7 cellular contexts compared by ENCODE assay signal in genomic region chr13:21176982-21177284, GRCh38. TPM values are rescaled to one million over a fixed set of nuclear protein-coding genes. Genes with fewer than 3 reads are reported as not detected.
DNase-seq lines count a peak whose midpoint lies in the region; ATAC-seq, FAIRE-seq and TF ChIP-seq lines count a peak whose summit lies in the region.

No MANE protein-coding gene starts in this region.

- H3K9me3 ChIP-seq in HAP-1 (0 out of 2 replicates have a peak, but pooled peaks cover 2% of the 10 kb centered on the region), OCI-LY1 (ENCODE audit: low read length) (no peaks in the 10 kb centered on the region), H1 (ENCODE audit: insufficient read depth in 2 of 2, low read depth in 1 of 2, low read length in 1 of 2) (no peaks in the 10 kb centered on the region)

- H2BK120ac ChIP-seq in H1 (replicated peaks; ENCODE audit: low read depth, low read length), result peak overlapping the region; percentile 34

- no peak overlapping the region for H2AFZ ChIP-seq in OCI-LY1 (ENCODE audit: low read length)
- H2AFZ ChIP-seq in H1 (ENCODE audit: low read length), result no peak overlapping the region

- FAIRE-seq in H1 (lab: Jason Lieb, UNC), result no peak

- peak overlapping the region; percentile 68; the same call in 1 of the 2 replicates for H2BK12ac ChIP-seq in H1 (ENCODE audit: low read depth, low read length)

- peak overlapping the region; percentile 100 for H3K4me2 ChIP-seq in OCI-LY1 (ENCODE audit: low read length)
- peak overlapping the region; percentile 76 to 78 for H3K4me2 ChIP-seq in H1 (ENCODE audit: insufficient read depth in 1 of 2, low read depth in 2 of 2, low read length in 2 of 2)

- H3K27ac ChIP-seq in OCI-LY1 (ENCODE audit: low read depth, low read length, poor library complexity, severe bottlenecking) (peak overlapping the region; percentile 72), H1 (ENCODE audit: low read depth, low read length) (peak overlapping the region; percentile 95)

- no peak for TF ChIP-seq CTCF in OCI-LY1 (IDR thresholded peaks at IDR 0.05; ENCODE audit: low read length)
- TF ChIP-seq CTCF in H1 (IDR thresholded peaks at IDR 0.05; ENCODE audit: control extremely low read depth in 1 of 3, insufficient read depth in 1 of 3, low read depth in 1 of 3, low read length in 3 of 3), result no peak
- TF ChIP-seq CTCF in nephron progenitor cell (IDR thresholded peaks at IDR 0.05), result no peak

- peak overlapping the region; percentile 61 for H3K4ac ChIP-seq in H1 (replicated peaks; ENCODE audit: insufficient read length, low read depth, low read length)

- peaks cover 13% of the 10 kb centered on the region for H3K9me3 Mint-ChIP-seq in nephron progenitor cell

- no peak for TF ChIP-seq RAD21 in H1 (IDR thresholded peaks at IDR 0.05 in 1 of 2, conservative IDR thresholded peaks at IDR 0.05 in 1 of 2; ENCODE audit: low read depth in 2 of 2, low read length in 2 of 2)

- H2BK20ac ChIP-seq in H1 (ENCODE audit: low read length), result no peak overlapping the region

- no peak overlapping the region for H3K14ac ChIP-seq in H1 (ENCODE audit: insufficient read length)

- H3K56ac ChIP-seq in H1 (replicated peaks; ENCODE audit: insufficient read length, low read depth, low read length), result peak overlapping the region; percentile 72

- H3K36me3 ChIP-seq in HAP-1 (replicated peaks) (peaks cover 19% of the 10 kb centered on the region), OCI-LY1 (ENCODE audit: insufficient read depth, low read length) (peaks cover 26% of the 10 kb centered on the region; the same call in 1 of the 2 replicates), H1 (ENCODE audit: control insufficient read depth in 2 of 4, insufficient read depth in 4 of 4, low read length in 3 of 4) (peaks cover 0 to under 1% (median 0%) of the 10 kb centered on the region in 4 experiments; a peak in 1 of 8 replicates)

- no peaks in the 10 kb centered on the region for H3K27me3 ChIP-seq in HAP-1 (ENCODE audit: low read depth)
- H3K27me3 ChIP-seq in OCI-LY1 (ENCODE audit: insufficient read depth, low read length), result no peaks in the 10 kb centered on the region
- H3K27me3 ChIP-seq in H1 (replicated peaks in 1 of 4; ENCODE audit: control insufficient read depth in 3 of 4, extremely low read depth in 1 of 4, insufficient read depth in 3 of 4, low read length in 3 of 4), result no peaks in the 10 kb centered on the region

- peak overlapping the region; percentile 93 for H3K4me3 ChIP-seq in HAP-1
- peak overlapping the region; percentile 94 for H3K4me3 ChIP-seq in OCI-LY1 (ENCODE audit: low read depth, low read length, poor library complexity, severe bottlenecking)
- H3K4me3 ChIP-seq in H1 (ENCODE audit: extremely low read depth in 1 of 4, insufficient read depth in 2 of 4, low read depth in 3 of 4, low read length in 4 of 4), result peak overlapping the region; percentile 63 to 89 (median 82)

- POLR2A ChIA-PET in H1 (lab: Charles Lee; ENCODE audit: partially characterized antibody), result interaction anchor here (0.6 to 3.8 kb wide), 35 partner anchors 8 to 299 kb away, joined by 3 to 23 read pairs (median 4); partner anchors contain the start of gene LATS2

- peak overlapping the region; percentile 98 for H3K27ac Mint-ChIP-seq in nephron progenitor cell

- H3K4me1 ChIP-seq in HAP-1 (peaks cover 20% of the 10 kb centered on the region), OCI-LY1 (ENCODE audit: insufficient read depth, low read length, severe bottlenecking) (peaks cover 32% of the 10 kb centered on the region), H1 (replicated peaks in 1 of 4; ENCODE audit: control insufficient read depth in 3 of 4, insufficient read depth in 4 of 4, low read length in 3 of 4) (peaks cover 0 to 4% (median 0%) of the 10 kb centered on the region in 4 experiments; a peak in 2 of 7 replicates)

- peaks cover 20% of the 10 kb centered on the region for H3K4me1 Mint-ChIP-seq in nephron progenitor cell

- 4% methylated on average over 26 of the region's 26 CpGs; no CpG with 5 or more reads in 1 of the 2 experiments for WGBS in H1 (ENCODE audit: extremely low coverage in 1 of 2, insufficient coverage in 1 of 2, insufficient read length in 1 of 2, insufficient replicate concordance in 2 of 2, low coverage in 1 of 2, low lambda C conversion rate in 2 of 2, missing lambda C conversion rate in 1 of 2), 2 experiments

- H2AK5ac ChIP-seq in H1 (ENCODE audit: low read depth, low read length), result 0 out of 2 replicates have a peak overlapping the region, but pooled peaks have one; percentile 17

- H3K23me2 ChIP-seq in H1 (ENCODE audit: low read depth, low read length), result no peaks in the 10 kb centered on the region

- TF ChIP-seq POLR2A in H1 (IDR thresholded peaks at IDR 0.05; ENCODE audit: control extremely low read depth in 1 of 2, low read depth in 2 of 2, low read length in 2 of 2), result no peak

- H3F3A ChIP-seq in OCI-LY1 (ENCODE audit: insufficient read depth, low read length), result no peaks in the 10 kb centered on the region

- no peak for DNase-seq in HAP-1 (ENCODE audit: low spot score in 2 of 2)
- no peak for DNase-seq in H1 (ENCODE audit: low read depth in 1 of 2, low spot score in 2 of 2)
- no peak for DNase-seq in nephron progenitor cell
- DNase-seq in UCSD-AML1 (lab: John Stamatoyannopoulos, UW; ENCODE audit: unreplicated experiment), result no peak
- DNase-seq in NCI-H82 treated with DMSO at 0.1 percent for 48 hours (lab: John Stamatoyannopoulos, UW; ENCODE audit: unreplicated experiment), result no peak

- no peak overlapping the region for H2BK15ac ChIP-seq in H1 (ENCODE audit: low read length)

- ATAC-seq in GM18858 (IDR thresholded peaks at IDR 0.05; ENCODE audit: unreplicated experiment), result peak; percentile 10

- H4K20me1 ChIP-seq in OCI-LY1 (ENCODE audit: insufficient read depth, low read length), result no peaks in the 10 kb centered on the region
- H4K20me1 ChIP-seq in H1 (replicated peaks in 1 of 2; ENCODE audit: control insufficient read depth in 1 of 2, insufficient read depth in 2 of 2, low read length in 2 of 2), result peaks cover 0 to 2% of the 10 kb centered on the region in 2 experiments

- H3K4me3 Mint-ChIP-seq in nephron progenitor cell, result peak overlapping the region; percentile 97

- in situ Hi-C loops in HAP-1 (cut with MboI; ENCODE audit: low sequenced_read_pairs), result no loop called here

- H3K79me1 ChIP-seq in H1 (ENCODE audit: low read depth, low read length), result peaks cover 6% of the 10 kb centered on the region

- H3K79me2 ChIP-seq in OCI-LY1 (ENCODE audit: insufficient read depth, low read length) (peaks cover 41% of the 10 kb centered on the region), H1 (ENCODE audit: control insufficient read depth in 1 of 2, insufficient read depth in 2 of 2, low read length in 2 of 2) (peaks cover 7 to 55% of the 10 kb centered on the region in 2 experiments)

- no peaks in the 10 kb centered on the region for H3K9me2 ChIP-seq in OCI-LY1 (ENCODE audit: low read depth, low read length)

- H4K5ac ChIP-seq in H1 (ENCODE audit: insufficient read length, low read depth, low read length), result peak overlapping the region; percentile 87

- H4K8ac ChIP-seq in H1 (ENCODE audit: extremely low read depth, insufficient read depth, low read length), result peak overlapping the region; percentile 96

- H2BK5ac ChIP-seq in H1 (ENCODE audit: low read depth, low read length), result peak overlapping the region; percentile 99

- H3K36me3 Mint-ChIP-seq in nephron progenitor cell (ENCODE audit: low read depth), result peaks cover 49% of the 10 kb centered on the region

- peak overlapping the region; percentile 76 for H4K91ac ChIP-seq in H1 (replicated peaks; ENCODE audit: insufficient read length, low read length)

- H3K23ac ChIP-seq in H1 (ENCODE audit: insufficient read length), result no peak overlapping the region

- CTCF ChIA-PET in H1 (lab: Charles Lee; ENCODE audit: partially characterized antibody), result interaction anchor here (0.5 to 3.7 kb wide), 8 partner anchors 14 to 396 kb away, joined by 3 to 15 read pairs (median 3); no protein-coding TSS in a partner anchor

- no peak for TF ChIP-seq EP300 in H1 (IDR thresholded peaks at IDR 0.05; ENCODE audit: borderline replicate concordance in 1 of 2, low read depth in 2 of 2, low read length in 2 of 2)

- H3K27me3 Mint-ChIP-seq in nephron progenitor cell (ENCODE audit: low read depth, poor library complexity), result no peaks in the 10 kb centered on the region

- H3K9ac ChIP-seq in OCI-LY1 (ENCODE audit: low read length) (peak overlapping the region; percentile 97), H1 (replicated peaks in 1 of 4; ENCODE audit: extremely low read depth in 1 of 4, low read depth in 3 of 4, low read length in 3 of 4) (peak overlapping the region; percentile 90 to 94 (median 91))

- H3K18ac ChIP-seq in H1 (ENCODE audit: extremely low read depth, low read length), result peak overlapping the region; percentile 91

RNA-seq across cellular contexts. Expression of gene MRPL57, which starts 0.5 kb away (rescaled TPM):
- 34.1 and 34.5 TPM in 2 replicates for total RNA-seq in H1 (2021; fragmentation: NEBNext Ultra II Directional; extraction: Animal tissue kit (Norgen Biotek cat#: 25700))
- 29.9 and 30.4 TPM in 2 replicates for polyA plus RNA-seq in H1 (2011; rRNA removed)
- polyA plus RNA-seq in H1 (2011; cell fraction: cytosol; rRNA removed), result 29.6 TPM
- polyA plus RNA-seq in H1 (2011; cell fraction: nucleus; rRNA removed), result 22.9 TPM
- polyA plus RNA-seq in H1 (2012, experiment 1 of 2), result 27.2 to 32.0 TPM (median 30.5 TPM) in 4 replicates
- 28.3 TPM for polyA plus RNA-seq in H1 (2012, experiment 2 of 2)
- 37.7 TPM for polyA plus RNA-seq in H1 (2013, experiment 1 of 2)
- 35.9 TPM for polyA plus RNA-seq in H1 (2013, experiment 2 of 2)
- 5.3 and 5.9 TPM in 2 replicates for polyA minus RNA-seq in H1 (2011; rRNA and poly(A)+ RNA removed)
- polyA minus RNA-seq in H1 (2011; cell fraction: cytosol; rRNA and poly(A)+ RNA removed), result 14.5 TPM
- polyA minus RNA-seq in H1 (2011; cell fraction: nucleus; rRNA and poly(A)+ RNA removed), result 20.2 TPM

RNA-seq across cellular contexts. Expression of gene SKA3, which starts 0.6 kb away (rescaled TPM):
- 60.1 and 63.7 TPM in 2 replicates for total RNA-seq in H1 (2021; fragmentation: NEBNext Ultra II Directional; extraction: Animal tissue kit (Norgen Biotek cat#: 25700))
- 21.3 and 32.3 TPM in 2 replicates for polyA plus RNA-seq in H1 (2011; rRNA removed)
- polyA plus RNA-seq in H1 (2011; cell fraction: cytosol; rRNA removed), result 32.8 TPM
- 13.1 TPM for polyA plus RNA-seq in H1 (2011; cell fraction: nucleus; rRNA removed)
- polyA plus RNA-seq in H1 (2012, experiment 1 of 2), result 28.3 to 44.9 TPM (median 32.7 TPM) in 4 replicates
- polyA plus RNA-seq in H1 (2012, experiment 2 of 2), result 10.0 TPM
- polyA plus RNA-seq in H1 (2013, experiment 1 of 2), result 59.5 TPM
- 59.8 TPM for polyA plus RNA-seq in H1 (2013, experiment 2 of 2)
- 24.8 and 38.1 TPM in 2 replicates for polyA minus RNA-seq in H1 (2011; rRNA and poly(A)+ RNA removed)
- 41.6 TPM for polyA minus RNA-seq in H1 (2011; cell fraction: cytosol; rRNA and poly(A)+ RNA removed)
- 51.7 TPM for polyA minus RNA-seq in H1 (2011; cell fraction: nucleus; rRNA and poly(A)+ RNA removed)

RNA-seq across cellular contexts. Expression of gene SAP18, which starts 37.0 kb away (rescaled TPM):
- 364 and 367 TPM in 2 replicates for total RNA-seq in H1 (2021; fragmentation: NEBNext Ultra II Directional; extraction: Animal tissue kit (Norgen Biotek cat#: 25700))
- 38.0 and 75.3 TPM in 2 replicates for polyA plus RNA-seq in H1 (2011; rRNA removed)
- polyA plus RNA-seq in H1 (2011; cell fraction: cytosol; rRNA removed), result 69.4 TPM
- polyA plus RNA-seq in H1 (2011; cell fraction: nucleus; rRNA removed), result 16.0 TPM
- polyA plus RNA-seq in H1 (2012, experiment 1 of 2), result 220 to 371 TPM (median 242 TPM) in 4 replicates
- 140 TPM for polyA plus RNA-seq in H1 (2012, experiment 2 of 2)
- 152 TPM for polyA plus RNA-seq in H1 (2013, experiment 1 of 2)
- 153 TPM for polyA plus RNA-seq in H1 (2013, experiment 2 of 2)
- 13.4 and 19.3 TPM in 2 replicates for polyA minus RNA-seq in H1 (2011; rRNA and poly(A)+ RNA removed)
- 19.4 TPM for polyA minus RNA-seq in H1 (2011; cell fraction: cytosol; rRNA and poly(A)+ RNA removed)
- 33.6 TPM for polyA minus RNA-seq in H1 (2011; cell fraction: nucleus; rRNA and poly(A)+ RNA removed)
